1 cellular context compared by ENCODE assay signal in genomic region chr11:70078796-70079616, GRCh38.
TF ChIP-seq lines count a peak whose summit lies in the region.

No MANE protein-coding gene starts in this region.

TF ChIP-seq in GM23338, 12 proteins besides CTCF, POLR2A, EP300 and RAD21 (continued from another document):
- TF ChIP-seq, protein P1, sequence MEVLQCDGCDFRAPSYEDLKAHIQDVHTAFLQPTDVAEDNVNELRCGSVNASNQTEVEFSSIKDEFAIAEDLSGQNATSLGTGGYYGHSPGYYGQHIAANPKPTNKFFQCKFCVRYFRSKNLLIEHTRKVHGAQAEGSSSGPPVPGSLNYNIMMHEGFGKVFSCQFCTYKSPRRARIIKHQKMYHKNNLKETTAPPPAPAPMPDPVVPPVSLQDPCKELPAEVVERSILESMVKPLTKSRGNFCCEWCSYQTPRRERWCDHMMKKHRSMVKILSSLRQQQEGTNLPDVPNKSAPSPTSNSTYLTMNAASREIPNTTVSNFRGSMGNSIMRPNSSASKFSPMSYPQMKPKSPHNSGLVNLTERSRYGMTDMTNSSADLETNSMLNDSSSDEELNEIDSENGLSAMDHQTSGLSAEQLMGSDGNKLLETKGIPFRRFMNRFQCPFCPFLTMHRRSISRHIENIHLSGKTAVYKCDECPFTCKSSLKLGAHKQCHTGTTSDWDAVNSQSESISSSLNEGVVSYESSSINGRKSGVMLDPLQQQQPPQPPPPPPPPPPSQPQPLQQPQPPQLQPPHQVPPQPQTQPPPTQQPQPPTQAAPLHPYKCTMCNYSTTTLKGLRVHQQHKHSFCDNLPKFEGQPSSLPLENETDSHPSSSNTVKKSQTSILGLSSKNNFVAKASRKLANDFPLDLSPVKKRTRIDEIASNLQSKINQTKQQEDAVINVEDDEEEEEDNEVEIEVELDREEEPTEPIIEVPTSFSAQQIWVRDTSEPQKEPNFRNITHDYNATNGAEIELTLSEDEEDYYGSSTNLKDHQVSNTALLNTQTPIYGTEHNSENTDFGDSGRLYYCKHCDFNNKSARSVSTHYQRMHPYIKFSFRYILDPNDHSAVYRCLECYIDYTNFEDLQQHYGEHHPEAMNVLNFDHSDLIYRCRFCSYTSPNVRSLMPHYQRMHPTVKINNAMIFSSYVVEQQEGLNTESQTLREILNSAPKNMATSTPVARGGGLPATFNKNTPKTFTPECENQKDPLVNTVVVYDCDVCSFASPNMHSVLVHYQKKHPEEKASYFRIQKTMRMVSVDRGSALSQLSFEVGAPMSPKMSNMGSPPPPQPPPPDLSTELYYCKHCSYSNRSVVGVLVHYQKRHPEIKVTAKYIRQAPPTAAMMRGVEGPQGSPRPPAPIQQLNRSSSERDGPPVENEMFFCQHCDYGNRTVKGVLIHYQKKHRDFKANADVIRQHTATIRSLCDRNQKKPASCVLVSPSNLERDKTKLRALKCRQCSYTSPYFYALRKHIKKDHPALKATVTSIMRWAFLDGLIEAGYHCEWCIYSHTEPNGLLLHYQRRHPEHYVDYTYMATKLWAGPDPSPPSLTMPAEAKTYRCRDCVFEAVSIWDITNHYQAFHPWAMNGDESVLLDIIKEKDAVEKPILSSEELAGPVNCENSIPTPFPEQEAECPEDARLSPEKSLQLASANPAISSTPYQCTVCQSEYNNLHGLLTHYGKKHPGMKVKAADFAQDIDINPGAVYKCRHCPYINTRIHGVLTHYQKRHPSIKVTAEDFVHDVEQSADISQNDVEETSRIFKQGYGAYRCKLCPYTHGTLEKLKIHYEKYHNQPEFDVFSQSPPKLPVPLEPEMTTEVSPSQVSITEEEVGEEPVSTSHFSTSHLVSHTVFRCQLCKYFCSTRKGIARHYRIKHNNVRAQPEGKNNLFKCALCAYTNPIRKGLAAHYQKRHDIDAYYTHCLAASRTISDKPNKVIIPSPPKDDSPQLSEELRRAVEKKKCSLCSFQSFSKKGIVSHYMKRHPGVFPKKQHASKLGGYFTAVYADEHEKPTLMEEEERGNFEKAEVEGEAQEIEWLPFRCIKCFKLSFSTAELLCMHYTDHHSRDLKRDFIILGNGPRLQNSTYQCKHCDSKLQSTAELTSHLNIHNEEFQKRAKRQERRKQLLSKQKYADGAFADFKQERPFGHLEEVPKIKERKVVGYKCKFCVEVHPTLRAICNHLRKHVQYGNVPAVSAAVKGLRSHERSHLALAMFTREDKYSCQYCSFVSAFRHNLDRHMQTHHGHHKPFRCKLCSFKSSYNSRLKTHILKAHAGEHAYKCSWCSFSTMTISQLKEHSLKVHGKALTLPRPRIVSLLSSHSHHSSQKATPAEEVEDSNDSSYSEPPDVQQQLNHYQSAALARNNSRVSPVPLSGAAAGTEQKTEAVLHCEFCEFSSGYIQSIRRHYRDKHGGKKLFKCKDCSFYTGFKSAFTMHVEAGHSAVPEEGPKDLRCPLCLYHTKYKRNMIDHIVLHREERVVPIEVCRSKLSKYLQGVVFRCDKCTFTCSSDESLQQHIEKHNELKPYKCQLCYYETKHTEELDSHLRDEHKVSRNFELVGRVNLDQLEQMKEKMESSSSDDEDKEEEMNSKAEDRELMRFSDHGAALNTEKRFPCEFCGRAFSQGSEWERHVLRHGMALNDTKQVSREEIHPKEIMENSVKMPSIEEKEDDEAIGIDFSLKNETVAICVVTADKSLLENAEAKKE (CRISPR knock-in tag; IDR thresholded peaks at IDR 0.05) = no peak
TF ChIP-seq in GM23338: peak in this region for 0.
